Comparison of ENCODE assay signal across 12 cellular contexts in genomic region chr9:133869674-133870419, GRCh38.
DNase-seq lines count a peak whose midpoint lies in the region; ATAC-seq, FAIRE-seq and TF ChIP-seq lines count a peak whose summit lies in the region.
"Had no signal": no experiment of that assay in that cellular context is flagged by ENCODE, and none has a peak within 500 bp of the region (broad histone marks: within the 10 kb centered on the region; RNA-seq: fewer than 3 reads in every experiment).

No MANE protein-coding gene starts in this region.

- TF ChIP-seq POLR2A in right lobe of liver (IDR thresholded peaks at IDR 0.05) = no peak
- TF ChIP-seq POLR2A in HepG2 (IDR thresholded peaks at IDR 0.05; ENCODE audit: insufficient read depth in 1 of 2, low read depth in 2 of 2, low read length in 2 of 2) = no peak
- no peak for TF ChIP-seq POLR2A in endothelial cell of umbilical vein (IDR thresholded peaks at IDR 0.05; ENCODE audit: low read depth, low read length)

- DNase-seq in right lobe of liver = no peak
- no peak for DNase-seq in HepG2 (ENCODE audit: low spot score)
- DNase-seq in endothelial cell of umbilical vein (ENCODE audit: low read depth, low spot score) = peak; percentile 16
- DNase-seq in stimulated activated naive CD8-positive, alpha-beta T cell treated with anti-CD3 and anti-CD28 coated beads, Interleukin-15, Interleukin-2, amounts not matched to agents 100 U/mL and 50 U/mL, for 24 hours = peak; percentile 53
- no peak for DNase-seq in effector memory CD8-positive, alpha-beta T cell
- DNase-seq in HAP-1 (ENCODE audit: low spot score in 2 of 2) = no peak
- DNase-seq: left ventricle myocardium inferior, NCI-H187, uterus had no signal

- H3K27me3 ChIP-seq in right lobe of liver (no peaks in the 10 kb centered on the region), HepG2 (ENCODE audit: control insufficient read depth in 1 of 2, insufficient read depth in 2 of 2, low read length in 2 of 2) (no peaks in the 10 kb centered on the region), endothelial cell of umbilical vein (ENCODE audit: control insufficient read depth in 2 of 2, insufficient read depth in 2 of 2, low read length in 2 of 2) (no peaks in the 10 kb centered on the region), HAP-1 (ENCODE audit: low read depth) (no peaks in the 10 kb centered on the region)
- H3K27me3 ChIP-seq: uterus had no signal

- H3K79me2 ChIP-seq in HepG2 (ENCODE audit: insufficient read depth, low read length) = peaks cover 67% of the 10 kb centered on the region
- peaks cover 34% of the 10 kb centered on the region for H3K79me2 ChIP-seq in endothelial cell of umbilical vein (ENCODE audit: control insufficient read depth, insufficient read depth, low read length)

- H3K27ac ChIP-seq in right lobe of liver = peak overlapping the region in 1 of 3 donors; percentile 15
- H3K27ac ChIP-seq in HepG2 (ENCODE audit: extremely low read length, insufficient read depth, low read length) = no peak overlapping the region
- H3K27ac ChIP-seq in VCaP = peak overlapping the region; percentile 3; the same call in 1 of the 2 replicates
- H3K27ac ChIP-seq in endothelial cell of umbilical vein (ENCODE audit: insufficient read depth, low read depth, low read length) = no peak overlapping the region
- H3K27ac ChIP-seq: left ventricle myocardium inferior, uterus had no signal

- FAIRE-seq in HepG2 (lab: Jason Lieb, UNC) = no peak
- no peak for FAIRE-seq in endothelial cell of umbilical vein (lab: Jason Lieb, UNC)

- BruUV-seq in HepG2 (replicated peaks; lab: Mats Ljungman, UMichigan) (no TSS peak), endothelial cell of umbilical vein (replicated peaks; lab: Mats Ljungman, UMichigan) (no TSS peak)

- ATAC-seq in right lobe of liver = peak; percentile 43 to 71 (median 60)
- ATAC-seq in HepG2 = no peak
- peak; percentile 85 for ATAC-seq in stimulated activated naive CD8-positive, alpha-beta T cell treated with anti-CD3 and anti-CD28 coated beads, Interleukin-15, Interleukin-2, amounts not matched to agents 100 U/mL and 50 U/mL, for 24 hours
- no peak for ATAC-seq in effector memory CD8-positive, alpha-beta T cell (replicated peaks)
- no peak for ATAC-seq in HG03457 (IDR thresholded peaks at IDR 0.05; ENCODE audit: unreplicated experiment)
- ATAC-seq: Panc1 had no signal

- H3K9me3 ChIP-seq in right lobe of liver (no peaks in the 10 kb centered on the region), HepG2 (ENCODE audit: low read length) (no peaks in the 10 kb centered on the region), endothelial cell of umbilical vein (replicated peaks; ENCODE audit: control insufficient read depth, insufficient read depth, low read length) (no peaks in the 10 kb centered on the region), HAP-1 (no peaks in the 10 kb centered on the region)

- H2AFZ ChIP-seq in HepG2 (ENCODE audit: low read length) (no peak overlapping the region), endothelial cell of umbilical vein (ENCODE audit: low read depth, low read length) (no peak overlapping the region)

- H3K27ac Mint-ChIP-seq in effector memory CD8-positive, alpha-beta T cell = no peak overlapping the region

- peak overlapping the region in 1 of 2 donors; percentile 32 for H3K4me3 Mint-ChIP-seq in effector memory CD8-positive, alpha-beta T cell

- H3K9ac ChIP-seq in HepG2 (ENCODE audit: insufficient read depth, low read depth, low read length) (no peak overlapping the region), endothelial cell of umbilical vein (replicated peaks; ENCODE audit: extremely low read depth, insufficient read depth, low read length) (no peak overlapping the region)

- peaks cover 0 to 12% (median 0%) of the 10 kb centered on the region in 4 donors for H3K4me1 ChIP-seq in right lobe of liver
- H3K4me1 ChIP-seq in HepG2 (ENCODE audit: insufficient read depth, low read length) = peaks cover 7% of the 10 kb centered on the region; the same call in 1 of the 2 replicates
- peaks cover 7% of the 10 kb centered on the region for H3K4me1 ChIP-seq in endothelial cell of umbilical vein (ENCODE audit: control insufficient read depth, extremely low read depth, insufficient read depth, low read length)
- H3K4me1 ChIP-seq in HAP-1 = no peaks in the 10 kb centered on the region
- H3K4me1 ChIP-seq: uterus had no signal

- no peaks in the 10 kb centered on the region for H3K9me1 ChIP-seq in endothelial cell of umbilical vein (replicated peaks; ENCODE audit: control insufficient read depth, extremely low read depth, insufficient read depth, low read length)

- H3K9me3 Mint-ChIP-seq in effector memory CD8-positive, alpha-beta T cell = peaks cover 3 to 13% of the 10 kb centered on the region in 2 donors

- dilution Hi-C loops in endothelial cell of umbilical vein (cut with MboI; ENCODE audit: extremely low pct_ligation_motif_present, low sequenced_read_pairs) = no loop called here

- peaks cover 13 to 19% of the 10 kb centered on the region in 2 donors for H3K27me3 Mint-ChIP-seq in effector memory CD8-positive, alpha-beta T cell

- TF ChIP-seq CTCF in right lobe of liver (IDR thresholded peaks at IDR 0.05) (peak in 1 of 4 donors; percentile 24), HepG2 (CRISPR knock-in tag; IDR thresholded peaks at IDR 0.05) (no peak), VCaP (conservative IDR thresholded peaks at IDR 0.05) (no peak), endothelial cell of umbilical vein (IDR thresholded peaks at IDR 0.05; ENCODE audit: extremely low read depth in 1 of 2, insufficient read depth in 1 of 2, low read depth in 1 of 2, low read length in 2 of 2) (no peak)

- no peak overlapping the region for H3K4me2 ChIP-seq in HepG2 (ENCODE audit: low read depth, low read length)
- H3K4me2 ChIP-seq in endothelial cell of umbilical vein (ENCODE audit: insufficient read depth, low read length) = no peak overlapping the region

- in situ Hi-C loops in HepG2 (cut with HindIII; ENCODE audit: extremely low pct_ligation_motif_present, low pct_unique_long_range_greater_than_20kb) = no loop called here
- in situ Hi-C loops in HAP-1 (cut with MboI; ENCODE audit: low sequenced_read_pairs) = no loop called here

- intact Hi-C loops in right lobe of liver (cut with DNase I) (no loop called here), HepG2 (cut with micrococcal nuclease; ENCODE audit: unreplicated experiment) (no loop called here), endothelial cell of umbilical vein (cut with micrococcal nuclease) (no loop called here)

- H3K4me3 ChIP-seq in right lobe of liver (no peak overlapping the region), HepG2 (replicated peaks in 1 of 3; ENCODE audit: insufficient read depth in 1 of 3, low read depth in 2 of 3, low read length in 3 of 3) (no peak overlapping the region), endothelial cell of umbilical vein (replicated peaks in 1 of 3; ENCODE audit: insufficient read depth in 1 of 3, low read depth in 1 of 3, low read length in 3 of 3) (no peak overlapping the region), HAP-1 (no peak overlapping the region)
- H3K4me3 ChIP-seq: left ventricle myocardium inferior, uterus had no signal

- CTCF ChIA-PET in HepG2 (lab: Yijun Ruan, JAX; ENCODE audit: low intra/inter-chr PET ratio, low total read pairs) (no interaction called here), endothelial cell of umbilical vein (lab: Charles Lee) (interaction anchor here (0.8 to 1.2 kb wide), 2 partner anchors 87 to 123 kb away, joined by 3 read pairs; no protein-coding TSS in a partner anchor)

- 23% methylated on average over 18 of the region's 20 CpGs for WGBS in right lobe of liver (ENCODE audit: insufficient coverage, low coverage, low lambda C conversion rate, missing lambda C conversion rate)
- 93% methylated on average over 20 of the region's 20 CpGs for WGBS in HepG2 (ENCODE audit: low lambda C conversion rate)

- peaks cover 7 to 14% of the 10 kb centered on the region in 2 donors for H3K4me1 Mint-ChIP-seq in effector memory CD8-positive, alpha-beta T cell (ENCODE audit: low read depth in 2 of 2)

- TF ChIP-seq RAD21 in HepG2 (CRISPR knock-in tag; IDR thresholded peaks at IDR 0.05) = no peak

- H3K36me3 ChIP-seq in right lobe of liver (no peaks in the 10 kb centered on the region), HepG2 (replicated peaks in 1 of 2; ENCODE audit: control insufficient read depth in 1 of 2, insufficient read depth in 2 of 2, low read length in 2 of 2) (peaks cover 3 to 6% of the 10 kb centered on the region in 2 experiments; a peak in 2 of 5 replicates), endothelial cell of umbilical vein (ENCODE audit: control insufficient read depth in 2 of 2, extremely low read depth in 1 of 2, insufficient read depth in 2 of 2, low read length in 2 of 2) (no peaks in the 10 kb centered on the region), HAP-1 (replicated peaks) (no peaks in the 10 kb centered on the region)
- H3K36me3 ChIP-seq: left ventricle myocardium inferior, uterus had no signal

- H3K36me3 Mint-ChIP-seq in effector memory CD8-positive, alpha-beta T cell (ENCODE audit: insufficient read depth) = no peaks in the 10 kb centered on the region

- no peak for TF ChIP-seq EP300 in HepG2 (IDR thresholded peaks at IDR 0.05; ENCODE audit: low read depth in 2 of 2, low read length in 2 of 2)
- TF ChIP-seq EP300 in HepG2 (CRISPR knock-in tag; IDR thresholded peaks at IDR 0.05; ENCODE audit: borderline replicate concordance) = no peak

- POLR2A ChIA-PET in HepG2 (lab: Yijun Ruan, JAX) (no interaction called here), endothelial cell of umbilical vein (lab: Charles Lee) (no interaction called here)

- H4K20me1 ChIP-seq in HepG2 (ENCODE audit: insufficient read depth, low read length) (peaks cover 58% of the 10 kb centered on the region; the same call in 1 of the 2 replicates), endothelial cell of umbilical vein (replicated peaks; ENCODE audit: control insufficient read depth, extremely low read depth, insufficient read depth, low read length) (no peaks in the 10 kb centered on the region)

TF ChIP-seq in HepG2, 621 proteins besides CTCF, POLR2A, EP300 and RAD21 (continues in another document):
- no peak for TF ChIP-seq ZNF678 (CRISPR knock-in tag; IDR thresholded peaks at IDR 0.05)
- TF ChIP-seq REL (CRISPR knock-in tag; conservative IDR thresholded peaks at IDR 0.05) = no peak

TF ChIP-seq in endothelial cell of umbilical vein, 7 proteins besides CTCF, POLR2A, EP300 and RAD21 (continues in another document):
- TF ChIP-seq FOS (IDR thresholded peaks at IDR 0.05; ENCODE audit: borderline replicate concordance, insufficient read depth, low read length) (no peak), EZH2 (IDR thresholded peaks at IDR 0.05; ENCODE audit: borderline replicate concordance, low read depth, low read length, severe bottlenecking) (no peak), GATA2 (IDR thresholded peaks at IDR 0.05; ENCODE audit: insufficient read depth, insufficient read length, low read depth, low read length) (no peak), MYC (IDR thresholded peaks at IDR 0.05; ENCODE audit: low read depth, low read length) (no peak), POLR2AphosphoS5 (IDR thresholded peaks at IDR 0.05; ENCODE audit: insufficient read depth, low read depth, low read length) (no peak)
- TF ChIP-seq, protein P1, sequence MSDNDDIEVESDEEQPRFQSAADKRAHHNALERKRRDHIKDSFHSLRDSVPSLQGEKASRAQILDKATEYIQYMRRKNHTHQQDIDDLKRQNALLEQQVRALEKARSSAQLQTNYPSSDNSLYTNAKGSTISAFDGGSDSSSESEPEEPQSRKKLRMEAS (IDR thresholded peaks at IDR 0.05; ENCODE audit: insufficient read depth, insufficient read length) = no peak

Comparison
In these comparisons a context has a peak if more than half of its experiments do, and no peak if none do; other contexts are left out.
1. ATAC-seq: peak in right lobe of liver (4 of 4) and stimulated activated naive CD8-positive, alpha-beta T cell treated with anti-CD3 and anti-CD28 coated beads, Interleukin-15, Interleukin-2, amounts not matched to agents 100 U/mL and 50 U/mL, for 24 hours (single experiment); none in HepG2 (single experiment), effector memory CD8-positive, alpha-beta T cell (single experiment) and HG03457 (single experiment).
2. DNase-seq: peak in endothelial cell of umbilical vein (single experiment) and stimulated activated naive CD8-positive, alpha-beta T cell treated with anti-CD3 and anti-CD28 coated beads, Interleukin-15, Interleukin-2, amounts not matched to agents 100 U/mL and 50 U/mL, for 24 hours (single experiment); none in right lobe of liver (0 of 3), HepG2 (single experiment), effector memory CD8-positive, alpha-beta T cell (0 of 3) and HAP-1 (0 of 2).